8 cellular contexts compared by ENCODE assay signal in genomic region chrX:84187501-84188319, GRCh38. TPM values are rescaled to one million over a fixed set of nuclear protein-coding genes. Genes with fewer than 3 reads are reported as not detected.
DNase-seq lines count a peak whose midpoint lies in the region; ATAC-seq and TF ChIP-seq lines count a peak whose summit lies in the region.

Gene RPS6KA6, minus strand, starts transcription at chrX:84188199. Its CDS starts 300 bp downstream, at chrX:84187899.

- H3K4me1 ChIP-seq in BE2C, result peaks cover 4% of the 10 kb centered on the region; the same call in 1 of the 2 replicates
- H3K4me1 ChIP-seq in right atrium auricular region, result no peaks in the 10 kb centered on the region

- H3K27me3 Mint-ChIP-seq in activated naive CD4-positive, alpha-beta T cell treated with anti-CD3 and anti-CD28 coated beads, Interleukin-2, amount 50 U/mL, for 24 hours, result peaks cover 24% of the 10 kb centered on the region

- H3K36me3 ChIP-seq in BE2C (no peaks in the 10 kb centered on the region), right atrium auricular region (no peaks in the 10 kb centered on the region)

- peak within 1 kb of the TSS; percentile 36 for H3K4me3 Mint-ChIP-seq in activated naive CD4-positive, alpha-beta T cell treated with anti-CD3 and anti-CD28 coated beads, Interleukin-2, amount 50 U/mL, for 24 hours

- H3K9me3 Mint-ChIP-seq in activated naive CD4-positive, alpha-beta T cell treated with anti-CD3 and anti-CD28 coated beads, Interleukin-2, amount 50 U/mL, for 24 hours, result peaks cover 5% of the 10 kb centered on the region

- peaks cover 4% of the 10 kb centered on the region for H3K4me1 Mint-ChIP-seq in activated naive CD4-positive, alpha-beta T cell treated with anti-CD3 and anti-CD28 coated beads, Interleukin-2, amount 50 U/mL, for 24 hours

- H3K27ac Mint-ChIP-seq in activated naive CD4-positive, alpha-beta T cell treated with anti-CD3 and anti-CD28 coated beads, Interleukin-2, amount 50 U/mL, for 24 hours, result no peak within 1 kb of the TSS

- ATAC-seq in GM18909 (IDR thresholded peaks at IDR 0.05; ENCODE audit: poor library complexity, unreplicated experiment), result peak; percentile 60

- DNase-seq in BE2C (peak; percentile 58), LHCN-M2 (ENCODE audit: low read depth) (peak; percentile 13), right atrium auricular region (ENCODE audit: low spot score) (no peak), putamen (ENCODE audit: low spot score) (peak; percentile 8), pons (ENCODE audit: low spot score) (no peak), GM19240 (ENCODE audit: insufficient read length, low spot score) (no peak)

- H3K27ac ChIP-seq in right atrium auricular region, result peak within 1 kb of the TSS in 1 of 2 donors; percentile 27

- TF ChIP-seq CTCF in BE2C (IDR thresholded peaks at IDR 0.05; ENCODE audit: low read depth, low read length) (no peak), right atrium auricular region (IDR thresholded peaks at IDR 0.05) (no peak)

- H3K27me3 ChIP-seq in BE2C (no peaks in the 10 kb centered on the region), right atrium auricular region (no peaks in the 10 kb centered on the region)

- H3K9me3 ChIP-seq in BE2C (no peaks in the 10 kb centered on the region), right atrium auricular region (no peaks in the 10 kb centered on the region)

- H3K4me3 ChIP-seq in BE2C (ENCODE audit: low read depth, low read length), result peak within 1 kb of the TSS; percentile 85
- peak within 1 kb of the TSS; percentile 47 to 56 for H3K4me3 ChIP-seq in right atrium auricular region

- H3K36me3 Mint-ChIP-seq in activated naive CD4-positive, alpha-beta T cell treated with anti-CD3 and anti-CD28 coated beads, Interleukin-2, amount 50 U/mL, for 24 hours, result no peaks in the 10 kb centered on the region

RNA-seq across cellular contexts. Expression of gene RPS6KA6, which starts in this region (rescaled TPM):
- 21.1 TPM for polyA plus RNA-seq in BE2C (2012; ENCODE audit: insufficient read depth, insufficient read length, low read depth)
- total RNA-seq in LHCN-M2 (2014; rRNA removed) (1.8 and 2.1 TPM in 2 replicates), right atrium auricular region (1 to 10 TPM; 1.4 to 1.7 TPM)
- 0.61 TPM for polyA plus RNA-seq in LHCN-M2 (2012)

Comparison
In these comparisons a context has a peak if more than half of its experiments do, and no peak if none do; other contexts are left out.
1. DNase-seq: peak in BE2C (single experiment), LHCN-M2 (single experiment) and putamen (single experiment); none in right atrium auricular region (single experiment), pons (single experiment) and GM19240 (single experiment).